Comparison of ENCODE assay signal across 1 cellular context in the genomic region with DNA sequence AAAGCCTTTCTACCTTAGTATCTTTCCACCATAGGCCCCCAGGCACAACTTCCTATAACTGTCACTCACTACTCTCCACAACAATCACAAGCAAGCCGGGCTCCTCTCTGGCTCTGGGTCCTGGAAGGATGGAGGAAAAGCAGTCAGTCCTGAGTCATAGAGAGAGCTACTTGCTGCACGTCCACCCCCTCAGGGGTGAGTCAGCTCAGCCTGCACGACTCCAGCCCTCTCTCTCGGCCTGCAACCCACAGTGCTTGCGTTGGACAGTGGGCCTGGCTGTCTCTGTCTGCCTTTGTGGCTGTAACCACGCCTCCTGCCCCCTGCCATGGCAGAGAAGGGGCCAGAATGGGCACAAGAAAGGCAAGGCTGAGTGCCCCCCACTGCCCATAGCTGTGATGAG.
TF ChIP-seq lines count a peak whose summit lies in the region.

No MANE protein-coding gene starts in this region.

TF ChIP-seq in HepG2, 621 proteins besides CTCF, POLR2A, EP300 and RAD21 (continued from another document):
- TF ChIP-seq PRDM10 (CRISPR knock-in tag; IDR thresholded peaks at IDR 0.05; ENCODE audit: low read depth) (no peak), KAT8 (CRISPR knock-in tag; IDR thresholded peaks at IDR 0.05) (no peak), ZBTB49 (CRISPR knock-in tag; IDR thresholded peaks at IDR 0.05; ENCODE audit: borderline replicate concordance) (no peak), NCOR1 (IDR thresholded peaks at IDR 0.05; ENCODE audit: borderline replicate concordance, low read length) (no peak), RELA (CRISPR knock-in tag; IDR thresholded peaks at IDR 0.05) (no peak), ZNF30 (CRISPR knock-in tag; IDR thresholded peaks at IDR 0.05) (no peak), ZNF101 (CRISPR knock-in tag; IDR thresholded peaks at IDR 0.05; ENCODE audit: borderline replicate concordance, low read depth) (no peak)
- TF ChIP-seq, protein P1, sequence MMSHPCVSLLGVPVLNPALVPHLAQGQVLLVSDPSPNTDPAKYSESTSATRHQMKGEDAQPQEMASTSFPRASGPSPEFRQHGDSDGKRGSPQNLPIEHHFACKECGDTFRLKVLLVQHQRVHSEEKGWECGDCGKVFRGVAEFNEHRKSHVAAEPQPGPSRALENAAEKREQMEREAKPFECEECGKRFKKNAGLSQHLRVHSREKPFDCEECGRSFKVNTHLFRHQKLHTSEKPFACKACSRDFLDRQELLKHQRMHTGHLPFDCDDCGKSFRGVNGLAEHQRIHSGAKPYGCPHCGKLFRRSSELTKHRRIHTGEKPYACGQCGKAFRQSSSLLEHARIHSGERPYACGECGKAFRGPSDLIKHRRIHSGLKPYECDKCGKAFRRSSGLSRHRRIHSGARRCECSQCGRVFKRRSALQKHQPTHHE (CRISPR knock-in tag; IDR thresholded peaks at IDR 0.05; ENCODE audit: borderline replicate concordance), result no peak
TF ChIP-seq in HepG2: peak in this region for 0.
